In the genomic region with DNA sequence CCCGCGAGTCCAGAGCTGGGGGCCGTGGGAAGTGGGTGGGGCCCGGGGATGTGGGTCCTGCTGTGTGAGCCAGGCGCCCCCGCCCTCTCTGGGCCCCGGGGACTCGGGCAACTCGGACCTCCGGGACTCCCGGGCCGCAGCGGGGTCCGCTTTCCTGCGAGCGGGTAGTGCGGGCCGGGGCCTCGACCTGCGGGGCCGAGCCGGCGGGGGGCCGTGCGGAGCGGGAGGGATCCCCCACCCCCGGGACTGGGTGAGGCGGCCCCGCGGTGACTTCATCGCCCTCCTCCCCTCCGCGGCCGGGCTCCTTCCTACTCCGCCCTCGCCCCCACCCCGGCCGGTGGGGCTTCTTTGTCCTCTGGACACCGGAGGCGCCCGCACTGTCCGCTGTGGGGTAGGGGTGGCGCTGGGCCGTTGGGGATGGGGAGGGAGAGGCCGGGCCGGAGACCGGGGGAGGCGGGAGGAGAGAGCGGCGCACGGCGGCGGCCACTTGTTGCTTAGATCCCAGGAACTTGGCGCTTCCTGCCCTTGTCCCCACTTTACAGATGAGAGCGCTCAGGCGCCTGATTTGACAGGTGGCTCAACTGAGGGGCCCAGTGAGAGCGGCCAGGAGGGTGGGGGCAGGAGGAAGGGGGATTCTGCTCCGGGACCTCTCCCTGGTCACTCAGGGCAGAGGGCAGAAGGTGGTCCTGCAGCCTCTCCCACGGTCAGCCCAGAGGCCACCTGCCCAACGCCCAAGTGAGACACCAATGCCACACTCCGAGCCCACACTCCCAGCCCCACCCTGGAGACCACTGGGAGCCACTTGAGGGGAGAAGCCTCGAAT, we compare ENCODE assay signal across 8 cellular contexts. TPM values are rescaled to one million over a fixed set of nuclear protein-coding genes. Genes with fewer than 3 reads are reported as not detected.
A peak's percentile ranks its signal among the peaks of the same experiment; 100 is the strongest.
DNase-seq lines count a peak whose midpoint lies in the region; ATAC-seq and TF ChIP-seq lines count a peak whose summit lies in the region.

No MANE protein-coding gene starts in this region.

- peaks cover 76% of the 10 kb centered on the region for H3K27me3 Mint-ChIP-seq in stimulated activated memory B cell treated with anti-CD40 and anti-IgM and Interleukin-4, amounts not matched to agents 10 μg/mL and 1 μg/mL and 100 μg/mL, for 72 hours

- peak; percentile 6 for ATAC-seq in HG02970 (IDR thresholded peaks at IDR 0.05; ENCODE audit: low FRiP score, unreplicated experiment)
- ATAC-seq in right lobe of liver: peak; percentile 16 to 47 (median 36)
- ATAC-seq in stimulated activated memory B cell treated with anti-CD40 and anti-IgM and Interleukin-4, amounts not matched to agents 10 μg/mL and 1 μg/mL and 100 μg/mL, for 72 hours: peak; percentile 13

- DNase-seq in T-helper 2 cell (peak in 3 of 5 experiments; percentile 16 to 49 (median 23)), coronary artery (ENCODE audit: low spot score) (no peak), right lobe of liver (peak in 2 of 3 donors; percentile 67 to 73), NCI-H345 treated with DMSO at 0.1 percent for 48 hours (lab: John Stamatoyannopoulos, UW; ENCODE audit: unreplicated experiment) (no peak), SIG-M5 (lab: John Stamatoyannopoulos, UW) (no peak)

- peak overlapping the region; percentile 52 for H3K4me3 ChIP-seq in GM08714 (ENCODE audit: low read length)
- peak overlapping the region; percentile 87 for H3K4me3 ChIP-seq in coronary artery
- H3K4me3 ChIP-seq in right lobe of liver: peak overlapping the region; percentile 52 to 67 (median 66)

- peak overlapping the region; percentile 27 for H3K4me3 Mint-ChIP-seq in stimulated activated memory B cell treated with anti-CD40 and anti-IgM and Interleukin-4, amounts not matched to agents 10 μg/mL and 1 μg/mL and 100 μg/mL, for 72 hours

- no peaks in the 10 kb centered on the region for H3K36me3 ChIP-seq in right lobe of liver

- H3K27ac Mint-ChIP-seq in stimulated activated memory B cell treated with anti-CD40 and anti-IgM and Interleukin-4, amounts not matched to agents 10 μg/mL and 1 μg/mL and 100 μg/mL, for 72 hours: no peak overlapping the region

- peaks cover 38% of the 10 kb centered on the region for H3K4me1 Mint-ChIP-seq in stimulated activated memory B cell treated with anti-CD40 and anti-IgM and Interleukin-4, amounts not matched to agents 10 μg/mL and 1 μg/mL and 100 μg/mL, for 72 hours

- H3K36me3 Mint-ChIP-seq in stimulated activated memory B cell treated with anti-CD40 and anti-IgM and Interleukin-4, amounts not matched to agents 10 μg/mL and 1 μg/mL and 100 μg/mL, for 72 hours: peaks cover 9% of the 10 kb centered on the region

- TF ChIP-seq CTCF in coronary artery (IDR thresholded peaks at IDR 0.05) (no peak), right lobe of liver (IDR thresholded peaks at IDR 0.05) (no peak)

- peaks cover 0 to 4% (median 2%) of the 10 kb centered on the region in 4 donors for H3K4me1 ChIP-seq in right lobe of liver

- intact Hi-C loops in right lobe of liver (cut with DNase I): loop anchor here (5.0 to 10.0 kb wide), 3 partner anchors 131 to 198 kb away; a partner anchor contains a TSS

- WGBS in right lobe of liver (ENCODE audit: insufficient coverage, low coverage, low lambda C conversion rate, missing lambda C conversion rate): no CpG with 5 or more reads among the region's 62 CpGs

- TF ChIP-seq POLR2A in right lobe of liver (IDR thresholded peaks at IDR 0.05): no peak

- H3K9me3 ChIP-seq in right lobe of liver: no peaks in the 10 kb centered on the region

- H3K9me3 Mint-ChIP-seq in stimulated activated memory B cell treated with anti-CD40 and anti-IgM and Interleukin-4, amounts not matched to agents 10 μg/mL and 1 μg/mL and 100 μg/mL, for 72 hours: peaks cover 9% of the 10 kb centered on the region

- no peaks in the 10 kb centered on the region for H3K27me3 ChIP-seq in right lobe of liver

- H3K27ac ChIP-seq in coronary artery (peak overlapping the region; percentile 88 to 92), right lobe of liver (peak overlapping the region; percentile 63 to 89 (median 71))

RNA-seq across cellular contexts. Expression of a gene that starts 0.9 kb away (rescaled TPM):
- 1 to 10 TPM; 1.6 to 9.6 (median 5.4) TPM for total RNA-seq in right lobe of liver

RNA-seq across cellular contexts. Expression of a gene that starts 26.1 kb away (rescaled TPM):
- total RNA-seq in right lobe of liver: under 1 TPM in 3 of 6 experiments, not detected in 3; 0.44 to 0.83 (median 0.55) TPM

RNA-seq across cellular contexts. Expression of a gene that starts 39.1 kb away (rescaled TPM):
- total RNA-seq in right lobe of liver: 1 to 10 TPM in 2 of 6 experiments, under 1 TPM in 3, not detected in 1; 0.69 to 1.6 (median 0.90) TPM

RNA-seq across cellular contexts. Expression of a gene that starts 53.0 kb away (rescaled TPM):
- total RNA-seq in right lobe of liver: 10 to 100 TPM in 4 of 6 experiments, 1 to 10 TPM in 2; 8.4 to 30.5 (median 14.0) TPM

RNA-seq across cellular contexts. Expression of a gene that starts 55.5 kb away (rescaled TPM):
- 10 to 100 TPM; 25.8 to 41.7 (median 33.6) TPM for total RNA-seq in right lobe of liver

Comparison
In these comparisons a context has a peak if more than half of its experiments do, and no peak if none do; other contexts are left out.
1. DNase-seq: peak in T-helper 2 cell (3 of 5) and right lobe of liver (2 of 3); none in coronary artery (single experiment), NCI-H345 treated with DMSO at 0.1 percent for 48 hours (single experiment) and SIG-M5 (single experiment).
2. Peak in every context shown above with its lines, with median percentiles within 50 percentile points of each other: H3K4me3 ChIP-seq and ATAC-seq.